ENCODE assay signal across 2 cellular contexts in the genomic region with DNA sequence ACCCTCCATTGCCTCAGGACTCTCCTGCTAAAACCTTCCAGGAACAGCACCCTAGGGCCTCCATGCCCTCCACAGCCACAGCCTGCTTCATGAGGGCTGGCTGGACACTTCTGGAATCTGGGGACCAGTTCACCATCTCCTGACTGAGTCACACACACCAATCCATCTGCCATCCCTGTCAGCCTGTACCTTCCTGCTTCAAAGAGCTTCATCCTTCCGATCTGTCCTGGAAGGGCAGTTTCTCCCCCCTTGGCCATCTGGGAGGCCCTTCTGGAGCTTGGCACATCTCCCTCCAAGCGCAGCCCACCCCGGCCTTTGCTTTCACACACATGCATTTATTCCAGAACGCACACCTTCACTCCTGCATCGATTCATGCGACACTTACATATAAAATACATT.
TF ChIP-seq lines count a peak whose summit lies in the region.

No MANE protein-coding gene starts in this region.

TF ChIP-seq in WTC11, 78 proteins besides CTCF, POLR2A, EP300 and RAD21:
- TF ChIP-seq AFF4 (CRISPR knock-in tag; IDR thresholded peaks at IDR 0.05; ENCODE audit: borderline replicate concordance), result no peak
- TF ChIP-seq ZNF281 (CRISPR knock-in tag; IDR thresholded peaks at IDR 0.05), result no peak
- no peak for TF ChIP-seq NFE2L1 (CRISPR knock-in tag; IDR thresholded peaks at IDR 0.05)
- TF ChIP-seq ZNF121 (CRISPR knock-in tag; IDR thresholded peaks at IDR 0.05), result no peak
- TF ChIP-seq ZNF232 (CRISPR knock-in tag; IDR thresholded peaks at IDR 0.05), result no peak
- no peak for TF ChIP-seq SP1 (CRISPR knock-in tag; conservative IDR thresholded peaks at IDR 0.05)
- TF ChIP-seq CREM (CRISPR knock-in tag; IDR thresholded peaks at IDR 0.05), result no peak
- TF ChIP-seq ZNF671 (CRISPR knock-in tag; IDR thresholded peaks at IDR 0.05), result no peak

TF ChIP-seq in H1, 55 proteins besides CTCF, POLR2A, EP300 and RAD21:
- TF ChIP-seq FOSL1 (IDR thresholded peaks at IDR 0.05; ENCODE audit: insufficient read depth, low read depth, low read length) (no peak), EZH2 (IDR thresholded peaks at IDR 0.05; ENCODE audit: low read depth, low read length, severe bottlenecking) (no peak), BACH1 (IDR thresholded peaks at IDR 0.05; ENCODE audit: low read length) (no peak), CTBP2 (IDR thresholded peaks at IDR 0.05; ENCODE audit: borderline replicate concordance, insufficient read depth, insufficient read length, low read length) (no peak), SIN3A (conservative IDR thresholded peaks at IDR 0.05 in 1 of 2, IDR thresholded peaks at IDR 0.05 in 1 of 2; ENCODE audit: low read depth in 1 of 2, low read length in 2 of 2) (no peak), E2F6 (IDR thresholded peaks at IDR 0.05) (no peak), SAP30 (IDR thresholded peaks at IDR 0.05; ENCODE audit: insufficient read depth, insufficient replicate concordance, low read length) (no peak)
TF ChIP-seq in H1: peak in this region for 0.
